23 cellular contexts compared by ENCODE assay signal in genomic region chr9:72156586-72156985, GRCh38. TPM values are rescaled to one million over a fixed set of nuclear protein-coding genes. Genes with fewer than 3 reads are reported as not detected.
"Had no signal": no experiment of that assay in that cellular context is flagged by ENCODE, and none has a peak within 500 bp of the region (broad histone marks: within the 10 kb centered on the region; RNA-seq: fewer than 3 reads in every experiment).

No MANE protein-coding gene starts in this region.

- FAIRE-seq: endothelial cell of umbilical vein, pancreas had no signal

- DNase-seq: effector CD4-positive, alpha-beta T cell; endodermal cell; foreskin melanocyte; heart right ventricle; islet precursor cell; left ventricle myocardium inferior; lower lobe of right lung; occipital lobe; pancreas; right cardiac atrium; spleen; stimulated activated CD4-positive, alpha-beta T cell treated with anti-CD3 and anti-CD28 coated beads, Interleukin-15, amount 100 ng/mL, for 24 hours; stimulated activated CD4-positive, alpha-beta T cell treated with anti-CD3 and anti-CD28 coated beads, Interleukin-1b, Interleukin-23, amount 100 ng/mL, for 48 hours; stimulated activated CD4-positive, alpha-beta T cell treated with anti-CD3 and anti-CD28 coated beads, Interleukin-4, amount 100 ng/mL, for 24 hours; tibial artery; upper lobe of left lung; uterus had no signal

- ATAC-seq: heart right ventricle; lower lobe of right lung; natural killer cell treated with Interleukin-12 subunit alpha and Interleukin-12 subunit beta and Interleukin-15 and Interleukin-18, amount 100 ng/mL, for 72 hours; pancreas; right cardiac atrium; stimulated activated memory B cell treated with anti-CD40 and anti-IgM and Interleukin-4, amounts not matched to agents 10 μg/mL and 1 μg/mL and 100 μg/mL, for 72 hours had no signal

- H3K27me3 ChIP-seq: pancreas, spleen, tibial artery, upper lobe of left lung, uterus had no signal

- H3K4me3 ChIP-seq: coronary artery, heart right ventricle, left ventricle myocardium inferior, lower lobe of right lung, pancreas, spleen, tibial artery, upper lobe of left lung, uterus had no signal

- H3K9me3 ChIP-seq: lower lobe of right lung, pancreas, tibial artery, upper lobe of left lung, uterus had no signal

- H3K36me3 ChIP-seq: heart right ventricle, left ventricle myocardium inferior, lower lobe of right lung, pancreas, spleen, tibial artery, upper lobe of left lung, uterus had no signal

- H3K27ac ChIP-seq: coronary artery, heart right ventricle, left ventricle myocardium inferior, lower lobe of right lung, pancreas, spleen, tibial artery, upper lobe of left lung, uterus had no signal

- H3K4me1 ChIP-seq: heart right ventricle, left ventricle myocardium inferior, lower lobe of right lung, pancreas, tibial artery, upper lobe of left lung, uterus had no signal

RNA-seq across cellular contexts. Expression of gene GDA, which starts 7.3 kb away (rescaled TPM):
- total RNA-seq: dermis microvascular lymphatic vessel endothelial cell; endothelial cell of umbilical vein; glomerular endothelial cell; natural killer cell treated with Interleukin-12 subunit alpha and Interleukin-12 subunit beta and Interleukin-15 and Interleukin-18, amount 100 ng/mL, for 72 hours had no signal
- polyA plus RNA-seq: endothelial cell of umbilical vein had no signal
